Comparison of ENCODE assay signal across 21 cellular contexts in the genomic region with DNA sequence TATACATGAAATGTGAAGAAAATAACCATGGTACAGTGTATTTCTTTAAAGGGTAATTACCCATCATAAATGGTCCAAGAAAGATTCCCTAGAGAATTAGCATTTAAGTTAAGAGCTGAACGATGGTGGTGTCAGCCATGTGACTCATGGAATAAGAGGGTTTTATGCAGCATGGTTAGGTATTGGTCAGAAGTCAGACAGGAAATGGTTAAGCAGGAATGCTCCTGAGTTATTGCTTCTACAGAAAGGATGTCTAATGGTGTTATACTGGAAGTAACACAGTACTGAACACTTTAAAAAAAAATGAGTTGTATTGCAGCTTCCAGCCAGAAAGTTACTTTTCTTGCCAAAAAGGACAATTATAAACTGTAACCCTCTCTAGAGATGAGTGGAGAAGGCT.
A peak's percentile ranks its signal among the peaks of the same experiment; 100 is the strongest.
DNase-seq lines count a peak whose midpoint lies in the region; ATAC-seq, FAIRE-seq and TF ChIP-seq lines count a peak whose summit lies in the region.
"Had no signal": no experiment of that assay in that cellular context is flagged by ENCODE, and none has a peak within 500 bp of the region (broad histone marks: within the 10 kb centered on the region; RNA-seq: fewer than 3 reads in every experiment).

No MANE protein-coding gene starts in this region.

- H3K4me3 Mint-ChIP-seq in WTC11 (no peak overlapping the region), glutamatergic neuron (ENCODE audit: unreplicated experiment) (no peak overlapping the region)
- H3K4me3 Mint-ChIP-seq: activated CD4-positive, alpha-beta T cell treated with anti-CD3 and anti-CD28 coated beads, Interleukin-2, amount 10 ng/mL, durations not matched to agents 24 days and 14 days had no signal

- no peaks in the 10 kb centered on the region for H3K9me3 ChIP-seq in A673 (ENCODE audit: low read depth, low read length, poor library complexity, severe bottlenecking)
- H3K9me3 ChIP-seq: BLaER1, testis had no signal

- H3K27ac Mint-ChIP-seq in WTC11 (peak overlapping the region; percentile 74; the same call in 1 of the 2 replicates), glutamatergic neuron (ENCODE audit: unreplicated experiment) (peak overlapping the region; percentile 59)
- H3K27ac Mint-ChIP-seq: activated CD4-positive, alpha-beta T cell treated with anti-CD3 and anti-CD28 coated beads, Interleukin-2, amount 10 ng/mL, durations not matched to agents 24 days and 14 days had no signal

- no TSS peak for BruUV-seq in A673 (replicated peaks; lab: Mats Ljungman, UMichigan)

- H3K27ac ChIP-seq in A673 (ENCODE audit: low read depth, low read length, poor library complexity, severe bottlenecking) = no peak overlapping the region
- no peak overlapping the region for H3K27ac ChIP-seq in dorsolateral prefrontal cortex
- H3K27ac ChIP-seq: BLaER1, parathyroid adenoma, testis had no signal

- no peak for TF ChIP-seq POLR2A in H54 (IDR thresholded peaks at IDR 0.05; ENCODE audit: low read depth, low read length)

- peak; percentile 30 for DNase-seq in A673 (ENCODE audit: low spot score)
- DNase-seq in H54 (ENCODE audit: insufficient read length, low spot score) = no peak
- no peak for DNase-seq in WTC11 (ENCODE audit: low spot score)
- no peak for DNase-seq in glutamatergic neuron
- DNase-seq in C1 segment of cervical spinal cord (lab: John Stamatoyannopoulos, UW) = no peak
- no peak for DNase-seq in dorsolateral prefrontal cortex
- DNase-seq in OCI-M2 (lab: John Stamatoyannopoulos, UW; ENCODE audit: unreplicated experiment) = no peak
- DNase-seq: activated CD4-positive, alpha-beta T cell treated with anti-CD3 and anti-CD28 coated beads, Interleukin-2, amount 10 ng/mL, durations not matched to agents 24 days and 14 days; cortex of kidney; DMS79 treated with DMSO at 0.1 percent for 48 hours; kidney; NCI-H1417; NCI-H446 treated with DMSO at 0.1 percent for 48 hours; stimulated activated CD4-positive, alpha-beta T cell treated with anti-CD3 and anti-CD28 coated beads, Interleukin-15, amount 100 ng/mL, for 24 hours; T-helper 2 cell; testis had no signal

- ATAC-seq in WTC11 = no peak
- no peak for ATAC-seq in GM19397 (IDR thresholded peaks at IDR 0.05; ENCODE audit: unreplicated experiment)
- ATAC-seq: K562 had no signal

- H3K36me3 ChIP-seq in A673 (ENCODE audit: insufficient read depth, low read length, poor library complexity, severe bottlenecking) = no peaks in the 10 kb centered on the region
- H3K36me3 ChIP-seq: BLaER1 had no signal

- H3K9me3 Mint-ChIP-seq in WTC11 (no peaks in the 10 kb centered on the region), glutamatergic neuron (ENCODE audit: unreplicated experiment) (peaks cover 3% of the 10 kb centered on the region)
- H3K9me3 Mint-ChIP-seq: activated CD4-positive, alpha-beta T cell treated with anti-CD3 and anti-CD28 coated beads, Interleukin-2, amount 10 ng/mL, durations not matched to agents 24 days and 14 days had no signal

- H3K27me3 Mint-ChIP-seq in WTC11 (ENCODE audit: low read depth) (no peaks in the 10 kb centered on the region), glutamatergic neuron (ENCODE audit: unreplicated experiment) (peaks cover 5% of the 10 kb centered on the region)

- POLR2A ChIA-PET in A673 (lab: Charles Lee; ENCODE audit: low non-redundant PET) = no interaction called here
- POLR2A ChIA-PET in WTC11 (lab: Charles Lee) = no interaction called here

- H3K4me3 ChIP-seq in A673 (ENCODE audit: low read depth, low read length, poor library complexity, severe bottlenecking) (no peak overlapping the region), dorsolateral prefrontal cortex (no peak overlapping the region)
- H3K4me3 ChIP-seq: BLaER1, K562, testis had no signal

- CTCF ChIA-PET in A673 (lab: Charles Lee) (no interaction called here), WTC11 (lab: Charles Lee) (no interaction called here)

- no peaks in the 10 kb centered on the region for H3K36me3 Mint-ChIP-seq in WTC11
- H3K36me3 Mint-ChIP-seq in glutamatergic neuron (ENCODE audit: unreplicated experiment) = no peaks in the 10 kb centered on the region

- H3K4me1 Mint-ChIP-seq in WTC11 (peaks cover 53% of the 10 kb centered on the region), glutamatergic neuron (ENCODE audit: low read depth, unreplicated experiment) (peaks cover 53% of the 10 kb centered on the region)
- H3K4me1 Mint-ChIP-seq: activated CD4-positive, alpha-beta T cell treated with anti-CD3 and anti-CD28 coated beads, Interleukin-2, amount 10 ng/mL, durations not matched to agents 24 days and 14 days had no signal

- intact Hi-C loops in A673 (cut with micrococcal nuclease; ENCODE audit: unreplicated experiment) (no loop called here), dorsolateral prefrontal cortex (cut with DNase I) (no loop called here)

- peak; percentile 93 for FAIRE-seq in H54 (lab: Jason Lieb, UNC)
- FAIRE-seq: GM12892, K562, kidney had no signal

- H3K4me1 ChIP-seq in A673 (ENCODE audit: insufficient read depth, low read length, poor library complexity, severe bottlenecking) = no peaks in the 10 kb centered on the region
- H3K4me1 ChIP-seq: BLaER1, parathyroid adenoma, testis had no signal

- TF ChIP-seq CTCF in A673 (conservative IDR thresholded peaks at IDR 0.05; ENCODE audit: low read depth, low read length) (no peak), WTC11 (IDR thresholded peaks at IDR 0.05) (no peak), glutamatergic neuron (IDR thresholded peaks at IDR 0.05; ENCODE audit: partially characterized antibody, unreplicated experiment) (no peak), dorsolateral prefrontal cortex (IDR thresholded peaks at IDR 0.05 in 54 of 56, conservative IDR thresholded peaks at IDR 0.05 in 2 of 56; ENCODE audit: low read depth in 1 of 56, partially characterized antibody in 56 of 56) (no peak)

- no peaks in the 10 kb centered on the region for H3K27me3 ChIP-seq in A673 (replicated peaks; ENCODE audit: insufficient read depth, low read depth, low read length, poor library complexity)
- H3K27me3 ChIP-seq in dorsolateral prefrontal cortex = no peaks in the 10 kb centered on the region
- H3K27me3 ChIP-seq: BLaER1, testis had no signal

TF ChIP-seq in WTC11, 78 proteins besides CTCF, POLR2A, EP300 and RAD21 (continues in another document):
- TF ChIP-seq ETV6 (CRISPR knock-in tag; IDR thresholded peaks at IDR 0.05) (no peak), TCF7 (CRISPR knock-in tag; IDR thresholded peaks at IDR 0.05; ENCODE audit: low read depth) (no peak), SMAD3 (CRISPR knock-in tag; IDR thresholded peaks at IDR 0.05; ENCODE audit: borderline replicate concordance) (no peak), NR2C2 (CRISPR knock-in tag; IDR thresholded peaks at IDR 0.05) (no peak), JAZF1 (CRISPR knock-in tag; IDR thresholded peaks at IDR 0.05) (no peak)
- TF ChIP-seq, protein P1, sequence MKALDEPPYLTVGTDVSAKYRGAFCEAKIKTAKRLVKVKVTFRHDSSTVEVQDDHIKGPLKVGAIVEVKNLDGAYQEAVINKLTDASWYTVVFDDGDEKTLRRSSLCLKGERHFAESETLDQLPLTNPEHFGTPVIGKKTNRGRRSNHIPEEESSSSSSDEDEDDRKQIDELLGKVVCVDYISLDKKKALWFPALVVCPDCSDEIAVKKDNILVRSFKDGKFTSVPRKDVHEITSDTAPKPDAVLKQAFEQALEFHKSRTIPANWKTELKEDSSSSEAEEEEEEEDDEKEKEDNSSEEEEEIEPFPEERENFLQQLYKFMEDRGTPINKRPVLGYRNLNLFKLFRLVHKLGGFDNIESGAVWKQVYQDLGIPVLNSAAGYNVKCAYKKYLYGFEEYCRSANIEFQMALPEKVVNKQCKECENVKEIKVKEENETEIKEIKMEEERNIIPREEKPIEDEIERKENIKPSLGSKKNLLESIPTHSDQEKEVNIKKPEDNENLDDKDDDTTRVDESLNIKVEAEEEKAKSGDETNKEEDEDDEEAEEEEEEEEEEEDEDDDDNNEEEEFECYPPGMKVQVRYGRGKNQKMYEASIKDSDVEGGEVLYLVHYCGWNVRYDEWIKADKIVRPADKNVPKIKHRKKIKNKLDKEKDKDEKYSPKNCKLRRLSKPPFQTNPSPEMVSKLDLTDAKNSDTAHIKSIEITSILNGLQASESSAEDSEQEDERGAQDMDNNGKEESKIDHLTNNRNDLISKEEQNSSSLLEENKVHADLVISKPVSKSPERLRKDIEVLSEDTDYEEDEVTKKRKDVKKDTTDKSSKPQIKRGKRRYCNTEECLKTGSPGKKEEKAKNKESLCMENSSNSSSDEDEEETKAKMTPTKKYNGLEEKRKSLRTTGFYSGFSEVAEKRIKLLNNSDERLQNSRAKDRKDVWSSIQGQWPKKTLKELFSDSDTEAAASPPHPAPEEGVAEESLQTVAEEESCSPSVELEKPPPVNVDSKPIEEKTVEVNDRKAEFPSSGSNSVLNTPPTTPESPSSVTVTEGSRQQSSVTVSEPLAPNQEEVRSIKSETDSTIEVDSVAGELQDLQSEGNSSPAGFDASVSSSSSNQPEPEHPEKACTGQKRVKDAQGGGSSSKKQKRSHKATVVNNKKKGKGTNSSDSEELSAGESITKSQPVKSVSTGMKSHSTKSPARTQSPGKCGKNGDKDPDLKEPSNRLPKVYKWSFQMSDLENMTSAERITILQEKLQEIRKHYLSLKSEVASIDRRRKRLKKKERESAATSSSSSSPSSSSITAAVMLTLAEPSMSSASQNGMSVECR (CRISPR knock-in tag; IDR thresholded peaks at IDR 0.05; ENCODE audit: borderline replicate concordance) = no peak
- TF ChIP-seq, protein P2, sequence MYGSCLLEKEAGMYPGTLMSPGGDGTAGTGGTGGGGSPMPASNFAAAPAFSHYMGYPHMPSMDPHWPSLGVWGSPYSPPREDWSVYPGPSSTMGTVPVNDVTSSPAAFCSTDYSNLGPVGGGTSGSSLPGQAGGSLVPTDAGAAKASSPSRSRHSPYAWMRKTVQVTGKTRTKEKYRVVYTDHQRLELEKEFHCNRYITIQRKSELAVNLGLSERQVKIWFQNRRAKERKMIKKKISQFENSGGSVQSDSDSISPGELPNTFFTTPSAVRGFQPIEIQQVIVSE (CRISPR knock-in tag; IDR thresholded peaks at IDR 0.05; ENCODE audit: borderline replicate concordance) = no peak
- TF ChIP-seq, protein P3, sequence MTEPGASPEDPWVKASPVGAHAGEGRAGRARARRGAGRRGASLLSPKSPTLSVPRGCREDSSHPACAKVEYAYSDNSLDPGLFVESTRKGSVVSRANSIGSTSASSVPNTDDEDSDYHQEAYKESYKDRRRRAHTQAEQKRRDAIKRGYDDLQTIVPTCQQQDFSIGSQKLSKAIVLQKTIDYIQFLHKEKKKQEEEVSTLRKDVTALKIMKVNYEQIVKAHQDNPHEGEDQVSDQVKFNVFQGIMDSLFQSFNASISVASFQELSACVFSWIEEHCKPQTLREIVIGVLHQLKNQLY (CRISPR knock-in tag; IDR thresholded peaks at IDR 0.05) = no peak
